Comparison of ENCODE assay signal across 1 cellular context in the genomic region with DNA sequence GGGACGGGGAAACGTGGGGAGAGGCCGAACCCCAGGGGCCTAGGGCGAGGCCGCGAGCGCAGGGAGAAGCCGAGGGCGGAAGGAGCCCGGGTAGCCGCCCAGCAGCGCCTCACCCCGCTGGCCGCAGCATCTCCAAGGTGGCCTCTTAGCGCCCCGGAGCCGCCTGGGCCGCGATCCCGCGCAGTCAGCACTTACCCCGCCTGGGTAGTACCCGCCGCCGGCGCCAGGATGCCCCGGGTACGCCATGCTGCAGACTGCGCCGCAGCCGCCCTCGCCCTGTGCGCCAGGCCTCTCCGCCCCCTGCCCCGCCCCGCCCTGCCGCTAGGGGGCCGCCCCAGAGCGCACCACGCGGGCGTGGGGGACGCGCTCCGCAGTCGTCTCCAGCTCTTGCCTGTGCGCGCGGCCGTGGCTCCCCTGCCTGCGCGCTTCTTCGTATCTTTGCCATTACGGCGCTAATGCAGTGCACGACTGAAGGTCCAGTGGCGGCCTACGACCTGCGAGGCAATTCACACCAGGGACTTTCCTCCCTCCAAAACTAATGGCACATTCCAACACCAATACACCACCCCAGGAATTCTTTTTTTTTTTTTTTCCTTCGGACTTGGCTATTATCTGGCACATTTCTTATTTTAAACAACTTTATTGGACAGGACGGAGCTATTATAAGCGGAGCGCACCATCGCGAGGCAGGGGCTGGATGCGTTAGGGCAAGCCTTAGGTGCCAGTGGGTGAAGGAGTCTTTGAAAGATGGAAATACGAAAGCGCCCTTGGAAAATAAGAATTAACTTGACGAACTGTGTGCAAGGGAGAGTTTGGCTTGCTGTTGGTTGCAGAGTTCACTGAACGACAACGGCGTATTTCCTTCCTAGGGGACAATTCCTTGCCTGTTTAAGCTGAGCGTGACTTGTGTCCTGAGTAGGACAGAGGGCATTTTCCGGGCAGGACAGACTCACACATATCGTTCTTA.
A peak's percentile ranks its signal among the peaks of the same experiment; 100 is the strongest.
TF ChIP-seq lines count a peak whose summit lies in the region.

A gene with protein sequence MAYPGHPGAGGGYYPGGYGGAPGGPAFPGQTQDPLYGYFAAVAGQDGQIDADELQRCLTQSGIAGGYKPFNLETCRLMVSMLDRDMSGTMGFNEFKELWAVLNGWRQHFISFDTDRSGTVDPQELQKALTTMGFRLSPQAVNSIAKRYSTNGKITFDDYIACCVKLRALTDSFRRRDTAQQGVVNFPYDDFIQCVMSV (minus strand): TSS at position 258 of the 967 bp plus-strand sequence. CDS start 12 bp downstream, at position 246.

TF ChIP-seq in IMR-90, 13 proteins besides CTCF, POLR2A, EP300 and RAD21:
- TF ChIP-seq MAZ (IDR thresholded peaks at IDR 0.05; ENCODE audit: borderline replicate concordance, low read depth, low read length) = no peak
- TF ChIP-seq, protein P1, sequence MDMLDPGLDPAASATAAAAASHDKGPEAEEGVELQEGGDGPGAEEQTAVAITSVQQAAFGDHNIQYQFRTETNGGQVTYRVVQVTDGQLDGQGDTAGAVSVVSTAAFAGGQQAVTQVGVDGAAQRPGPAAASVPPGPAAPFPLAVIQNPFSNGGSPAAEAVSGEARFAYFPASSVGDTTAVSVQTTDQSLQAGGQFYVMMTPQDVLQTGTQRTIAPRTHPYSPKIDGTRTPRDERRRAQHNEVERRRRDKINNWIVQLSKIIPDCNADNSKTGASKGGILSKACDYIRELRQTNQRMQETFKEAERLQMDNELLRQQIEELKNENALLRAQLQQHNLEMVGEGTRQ (IDR thresholded peaks at IDR 0.05; ENCODE audit: low read depth, low read length) = no peak
- TF ChIP-seq CEBPB (IDR thresholded peaks at IDR 0.05; ENCODE audit: low read depth, low read length) = no peak
- no peak for TF ChIP-seq ELK1 (IDR thresholded peaks at IDR 0.05; ENCODE audit: borderline replicate concordance, low read depth, low read length)
- no peak for TF ChIP-seq FOS (IDR thresholded peaks at IDR 0.05; ENCODE audit: low read depth, low read length)
- peak; percentile 97 for TF ChIP-seq BHLHE40 (IDR thresholded peaks at IDR 0.05; ENCODE audit: low read depth, low read length)
- TF ChIP-seq SMC3 (IDR thresholded peaks at IDR 0.05; ENCODE audit: low read depth, low read length) = no peak
- no peak for TF ChIP-seq RFX5 (IDR thresholded peaks at IDR 0.05; ENCODE audit: low read depth, low read length)
- no peak for TF ChIP-seq RCOR1 (IDR thresholded peaks at IDR 0.05; ENCODE audit: insufficient replicate concordance, low read length)
- TF ChIP-seq CHD1 (IDR thresholded peaks at IDR 0.05; ENCODE audit: low read depth, low read length) = peak; percentile 95; the same call in 1 of the 2 replicates
- TF ChIP-seq MAFK (IDR thresholded peaks at IDR 0.05; ENCODE audit: low read depth, low read length) = peak; percentile 93
- no peak for TF ChIP-seq NFE2L2 (IDR thresholded peaks at IDR 0.05; ENCODE audit: low read depth, low read length)
- peak; percentile 88; the same call in 1 of the 2 replicates for TF ChIP-seq MXI1 (IDR thresholded peaks at IDR 0.05; ENCODE audit: borderline replicate concordance, low read depth, low read length)
TF ChIP-seq in IMR-90: peak in this region for 4.
